ENCODE assay signal across 35 cellular contexts in the genomic region with DNA sequence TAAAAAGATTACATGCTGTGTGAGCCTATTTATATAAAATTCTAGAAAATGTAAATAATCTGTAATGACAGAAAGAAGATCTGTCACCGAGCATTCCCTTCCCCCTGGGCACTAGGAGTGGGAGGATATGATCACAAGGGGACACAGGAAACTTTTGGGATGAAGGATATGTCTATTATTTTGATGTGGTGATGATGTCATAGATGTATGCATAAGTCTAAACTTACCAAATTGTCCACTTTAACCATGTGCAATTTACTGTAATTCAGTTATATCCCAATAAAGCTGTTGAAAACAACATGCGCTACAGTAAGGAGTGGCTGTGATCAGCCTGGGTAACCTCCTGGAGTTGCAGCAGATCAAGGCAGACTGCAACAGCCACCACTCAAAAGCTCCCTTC.
"Had no signal": no experiment of that assay in that cellular context is flagged by ENCODE, and none has a peak within 500 bp of the region (broad histone marks: within the 10 kb centered on the region; RNA-seq: fewer than 3 reads in every experiment).

No MANE protein-coding gene starts in this region.

- DNase-seq: Karpas-422, Kasumi-1, MG63, MM.1S, MV-4-11, NCI-H1048, NCI-H1092, NCI-H1092 treated with DMSO at 0.1 percent for 48 hours, NCI-H1105, NCI-H1105 treated with DMSO at 0.1 percent for 48 hours, NCI-H1417, NCI-H1417 treated with DMSO at 0.1 percent for 48 hours, NCI-H1436, NCI-H1436 treated with DMSO at 0.1 percent for 48 hours, NCI-H146, NCI-H1694, NCI-H1694 treated with DMSO at 0.1 percent for 48 hours, NCI-H187, NCI-H187 treated with DMSO at 0.1 percent for 48 hours, NCI-H1930, NCI-H2029, NCI-H2029 treated with DMSO at 0.1 percent for 48 hours, NCI-H2081, NCI-H2081 treated with DMSO at 0.1 percent for 48 hours, NCI-H2107, NCI-H2171, NCI-H2171 treated with DMSO at 0.1 percent for 48 hours, NCI-H2227 treated with DMSO at 0.1 percent for 48 hours, NCI-H226, NCI-H345, NCI-H446, NCI-H446 treated with DMSO at 0.1 percent for 48 hours, NCI-H510A, NCI-H510A treated with DMSO at 0.1 percent for 48 hours had no signal

- H3K27ac ChIP-seq: KMS-11 had no signal

- H3K9ac ChIP-seq: KMS-11 had no signal

- H3K4me2 ChIP-seq: KMS-11 had no signal

- H3K27me3 ChIP-seq: MG63 had no signal

- H3K4me3 ChIP-seq: MG63 had no signal

- H3K36me3 ChIP-seq: MG63 had no signal
